Comparison of ENCODE assay signal across 20 cellular contexts in the genomic region with DNA sequence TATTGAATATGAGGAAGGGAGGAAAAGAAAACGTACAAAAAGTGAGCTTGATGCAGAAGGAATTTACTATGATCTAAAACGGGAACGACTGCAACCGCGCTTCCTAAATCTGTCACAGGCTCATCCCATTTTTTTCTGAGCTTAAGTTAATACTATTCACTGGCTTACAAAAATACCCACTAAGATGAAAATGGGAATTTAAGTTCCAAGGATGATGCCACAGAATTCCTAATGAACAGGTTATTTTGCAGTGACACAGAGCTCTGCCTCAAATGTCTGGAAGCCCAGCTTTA.
DNase-seq lines count a peak whose midpoint lies in the region; ATAC-seq and TF ChIP-seq lines count a peak whose summit lies in the region.
"Had no signal": no experiment of that assay in that cellular context is flagged by ENCODE, and none has a peak within 500 bp of the region (broad histone marks: within the 10 kb centered on the region; RNA-seq: fewer than 3 reads in every experiment).

No MANE protein-coding gene starts in this region.

- intact Hi-C loops in activated CD4-positive, alpha-beta memory T cell treated with anti-CD3 and anti-CD28 coated beads for 36 hours (cut with micrococcal nuclease), result loop anchor here (10.0 kb wide), 1 partner anchor 316 kb away; a partner anchor contains a TSS
- intact Hi-C loops in activated T-helper 2 cell treated with anti-CD3 and anti-CD28 coated beads, Interferon-gamma antibody, Interleukin-2, Interleukin-4, amounts not matched to agents 10 μg/mL and 5 μg/mL and 100 μg/mL, durations not matched to agents 14 hours and 24 hours and 36 hours (cut with micrococcal nuclease), result loop anchor here (5.0 kb wide), 2 partner anchors 172 to 193 kb away; a partner anchor contains a TSS

- H3K36me3 Mint-ChIP-seq in activated CD4-positive, alpha-beta memory T cell treated with anti-CD3 and anti-CD28 coated beads for 36 hours, result peaks cover 32% of the 10 kb centered on the region
- H3K36me3 Mint-ChIP-seq in activated CD4-positive, alpha-beta memory T cell treated with anti-CD3 and anti-CD28 coated beads, Interleukin-2, amount 10 ng/mL, durations not matched to agents 7 days and 5 days (ENCODE audit: low read depth), result peaks cover 19% of the 10 kb centered on the region
- H3K36me3 Mint-ChIP-seq in activated T-helper 2 cell treated with anti-CD3 and anti-CD28 coated beads, Interferon-gamma antibody, Interleukin-2, Interleukin-4, amounts not matched to agents 10 μg/mL and 5 μg/mL and 100 μg/mL, durations not matched to agents 14 hours and 24 hours and 36 hours (ENCODE audit: low read depth), result peaks cover 65% of the 10 kb centered on the region
- H3K36me3 Mint-ChIP-seq in immature natural killer cell, result peaks cover 0 to 16% (median 12%) of the 10 kb centered on the region in 3 donors

- peaks cover 10% of the 10 kb centered on the region for H3F3A ChIP-seq in smooth muscle cell (ENCODE audit: low read depth)

- H3K4me3 ChIP-seq in smooth muscle cell, result no peak overlapping the region
- H3K4me3 ChIP-seq: transverse colon had no signal

- H3K4me1 ChIP-seq in smooth muscle cell (ENCODE audit: low read depth), result peaks cover 17% of the 10 kb centered on the region

- H4K20me1 ChIP-seq in smooth muscle cell (ENCODE audit: low read depth), result peaks cover 8% of the 10 kb centered on the region

- POLR2A ChIA-PET in activated CD4-positive, alpha-beta memory T cell treated with anti-CD3 and anti-CD28 coated beads for 36 hours (lab: Charles Lee), result no interaction called here
- POLR2A ChIA-PET in activated CD4-positive, alpha-beta memory T cell treated with anti-CD3 and anti-CD28 coated beads, Interleukin-2, amount 10 ng/mL, durations not matched to agents 7 days and 5 days (lab: Charles Lee), result interaction anchor here (0.8 to 1.6 kb wide), 6 partner anchors 18 to 71 kb away, joined by 3 to 4 read pairs (median 3); no protein-coding TSS in a partner anchor

- no peaks in the 10 kb centered on the region for H3K9me3 Mint-ChIP-seq in activated CD4-positive, alpha-beta memory T cell treated with anti-CD3 and anti-CD28 coated beads for 36 hours
- no peaks in the 10 kb centered on the region for H3K9me3 Mint-ChIP-seq in activated CD4-positive, alpha-beta memory T cell treated with anti-CD3 and anti-CD28 coated beads, Interleukin-2, amount 10 ng/mL, durations not matched to agents 7 days and 5 days
- H3K9me3 Mint-ChIP-seq in activated T-helper 2 cell treated with anti-CD3 and anti-CD28 coated beads, Interferon-gamma antibody, Interleukin-2, Interleukin-4, amounts not matched to agents 10 μg/mL and 5 μg/mL and 100 μg/mL, durations not matched to agents 14 hours and 24 hours and 36 hours, result no peaks in the 10 kb centered on the region
- no peaks in the 10 kb centered on the region for H3K9me3 Mint-ChIP-seq in immature natural killer cell
- H3K9me3 Mint-ChIP-seq: neural crest cell; stimulated activated memory B cell treated with anti-CD40 and anti-IgM and Interleukin-4, amounts not matched to agents 10 μg/mL and 1 μg/mL and 100 μg/mL, for 72 hours had no signal

- WGBS in smooth muscle cell (ENCODE audit: low lambda C conversion rate), result 24% methylated on average over 5 of the region's 5 CpGs

- peak overlapping the region; percentile 46 for H3K27ac Mint-ChIP-seq in activated CD4-positive, alpha-beta memory T cell treated with anti-CD3 and anti-CD28 coated beads for 36 hours
- no peak overlapping the region for H3K27ac Mint-ChIP-seq in activated CD4-positive, alpha-beta memory T cell treated with anti-CD3 and anti-CD28 coated beads, Interleukin-2, amount 10 ng/mL, durations not matched to agents 7 days and 5 days
- peak overlapping the region; percentile 56 for H3K27ac Mint-ChIP-seq in activated T-helper 2 cell treated with anti-CD3 and anti-CD28 coated beads, Interferon-gamma antibody, Interleukin-2, Interleukin-4, amounts not matched to agents 10 μg/mL and 5 μg/mL and 100 μg/mL, durations not matched to agents 14 hours and 24 hours and 36 hours
- peak overlapping the region; percentile 70 to 97 (median 88) for H3K27ac Mint-ChIP-seq in immature natural killer cell
- H3K27ac Mint-ChIP-seq: stimulated activated memory B cell treated with anti-CD40 and anti-IgM and Interleukin-4, amounts not matched to agents 10 μg/mL and 1 μg/mL and 100 μg/mL, for 72 hours had no signal

- no peaks in the 10 kb centered on the region for H3K9me3 ChIP-seq in smooth muscle cell (replicated peaks; ENCODE audit: low read depth)
- H3K9me3 ChIP-seq: transverse colon had no signal

- H3K9ac ChIP-seq in smooth muscle cell (ENCODE audit: low read depth), result peak overlapping the region; percentile 37

- peak overlapping the region; percentile 58 for H3K27ac ChIP-seq in smooth muscle cell (ENCODE audit: low read depth)
- H3K27ac ChIP-seq: RWPE1, transverse colon had no signal

- H3K79me2 ChIP-seq in smooth muscle cell (ENCODE audit: low read depth), result peaks cover 37% of the 10 kb centered on the region

- CTCF ChIA-PET in activated CD4-positive, alpha-beta memory T cell treated with anti-CD3 and anti-CD28 coated beads for 36 hours (lab: Charles Lee), result interaction anchor here (0.8 to 1.0 kb wide), 3 partner anchors 9 to 69 kb away, joined by 3 read pairs; no protein-coding TSS in a partner anchor
- CTCF ChIA-PET in activated CD4-positive, alpha-beta memory T cell treated with anti-CD3 and anti-CD28 coated beads, Interleukin-2, amount 10 ng/mL, durations not matched to agents 7 days and 5 days (lab: Charles Lee), result interaction anchor here (1.5 to 1.6 kb wide), 3 partner anchors 11 to 242 kb away, joined by 3 to 4 read pairs (median 4); no protein-coding TSS in a partner anchor

- H3K27me3 ChIP-seq in smooth muscle cell (ENCODE audit: low read depth), result no peaks in the 10 kb centered on the region
- H3K27me3 ChIP-seq: transverse colon had no signal

- ATAC-seq in HG02642 (IDR thresholded peaks at IDR 0.05; ENCODE audit: poor library complexity, unreplicated experiment), result no peak
- ATAC-seq: HepG2; stimulated activated memory B cell treated with anti-CD40 and anti-IgM and Interleukin-4, amounts not matched to agents 10 μg/mL and 1 μg/mL and 100 μg/mL, for 72 hours had no signal

- no peak overlapping the region for H3K4me3 Mint-ChIP-seq in activated CD4-positive, alpha-beta memory T cell treated with anti-CD3 and anti-CD28 coated beads for 36 hours
- H3K4me3 Mint-ChIP-seq in activated CD4-positive, alpha-beta memory T cell treated with anti-CD3 and anti-CD28 coated beads, Interleukin-2, amount 10 ng/mL, durations not matched to agents 7 days and 5 days, result no peak overlapping the region
- H3K4me3 Mint-ChIP-seq in activated T-helper 2 cell treated with anti-CD3 and anti-CD28 coated beads, Interferon-gamma antibody, Interleukin-2, Interleukin-4, amounts not matched to agents 10 μg/mL and 5 μg/mL and 100 μg/mL, durations not matched to agents 14 hours and 24 hours and 36 hours (ENCODE audit: low read depth), result no peak overlapping the region
- H3K4me3 Mint-ChIP-seq in immature natural killer cell, result no peak overlapping the region
- H3K4me3 Mint-ChIP-seq: neural crest cell; stimulated activated memory B cell treated with anti-CD40 and anti-IgM and Interleukin-4, amounts not matched to agents 10 μg/mL and 1 μg/mL and 100 μg/mL, for 72 hours had no signal

- H2AFZ ChIP-seq in smooth muscle cell (ENCODE audit: low read depth), result no peak overlapping the region

- DNase-seq in activated CD4-positive, alpha-beta memory T cell treated with anti-CD3 and anti-CD28 coated beads for 36 hours, result no peak
- DNase-seq in activated CD4-positive, alpha-beta memory T cell treated with anti-CD3 and anti-CD28 coated beads, Interleukin-2, amount 10 ng/mL, durations not matched to agents 7 days and 5 days, result no peak
- no peak for DNase-seq in activated T-helper 2 cell treated with anti-CD3 and anti-CD28 coated beads, Interferon-gamma antibody, Interleukin-2, Interleukin-4, amounts not matched to agents 10 μg/mL and 5 μg/mL and 100 μg/mL, durations not matched to agents 14 hours and 24 hours and 36 hours (ENCODE audit: low spot score)
- DNase-seq in immature natural killer cell (no peak), smooth muscle cell (lab: John Stamatoyannopoulos, UW; ENCODE audit: unreplicated experiment) (no peak), NAMALWA (ENCODE audit: low spot score) (no peak), GM19240 (ENCODE audit: insufficient read length, low spot score) (no peak)
- DNase-seq: ACHN; cerebellar nuclear complex; DMS79 treated with DMSO at 0.1 percent for 48 hours; hippocampal formation; NCI-H1694; NCI-H2227 treated with DMSO at 0.1 percent for 48 hours; stimulated activated CD4-positive, alpha-beta T cell treated with anti-CD3 and anti-CD28 coated beads, Interleukin-15, amount 100 ng/mL, for 24 hours; transverse colon had no signal

- peaks cover 90% of the 10 kb centered on the region for H3K4me1 Mint-ChIP-seq in activated CD4-positive, alpha-beta memory T cell treated with anti-CD3 and anti-CD28 coated beads for 36 hours (ENCODE audit: low read depth)
- peaks cover 71% of the 10 kb centered on the region for H3K4me1 Mint-ChIP-seq in activated CD4-positive, alpha-beta memory T cell treated with anti-CD3 and anti-CD28 coated beads, Interleukin-2, amount 10 ng/mL, durations not matched to agents 7 days and 5 days
- H3K4me1 Mint-ChIP-seq in activated T-helper 2 cell treated with anti-CD3 and anti-CD28 coated beads, Interferon-gamma antibody, Interleukin-2, Interleukin-4, amounts not matched to agents 10 μg/mL and 5 μg/mL and 100 μg/mL, durations not matched to agents 14 hours and 24 hours and 36 hours (ENCODE audit: low read depth), result peaks cover 73% of the 10 kb centered on the region
- peaks cover 74 to 89% of the 10 kb centered on the region in 2 donors for H3K4me1 Mint-ChIP-seq in immature natural killer cell

- no peak for TF ChIP-seq CTCF in smooth muscle cell (IDR thresholded peaks at IDR 0.05; ENCODE audit: borderline replicate concordance, insufficient read depth, poor library complexity, severe bottlenecking)

- H3K4me2 ChIP-seq in smooth muscle cell, result peak overlapping the region; percentile 68

- no peaks in the 10 kb centered on the region for H3K36me3 ChIP-seq in smooth muscle cell (ENCODE audit: low read depth)
- H3K36me3 ChIP-seq: transverse colon had no signal

- H3K27me3 Mint-ChIP-seq in activated CD4-positive, alpha-beta memory T cell treated with anti-CD3 and anti-CD28 coated beads for 36 hours, result no peaks in the 10 kb centered on the region
- H3K27me3 Mint-ChIP-seq in activated CD4-positive, alpha-beta memory T cell treated with anti-CD3 and anti-CD28 coated beads, Interleukin-2, amount 10 ng/mL, durations not matched to agents 7 days and 5 days, result no peaks in the 10 kb centered on the region
- H3K27me3 Mint-ChIP-seq in activated T-helper 2 cell treated with anti-CD3 and anti-CD28 coated beads, Interferon-gamma antibody, Interleukin-2, Interleukin-4, amounts not matched to agents 10 μg/mL and 5 μg/mL and 100 μg/mL, durations not matched to agents 14 hours and 24 hours and 36 hours (ENCODE audit: low read depth), result no peaks in the 10 kb centered on the region
- peaks cover 0 to 12% (median 6%) of the 10 kb centered on the region in 3 donors for H3K27me3 Mint-ChIP-seq in immature natural killer cell (ENCODE audit: low read depth in 3 of 3)
- H3K27me3 Mint-ChIP-seq: stimulated activated memory B cell treated with anti-CD40 and anti-IgM and Interleukin-4, amounts not matched to agents 10 μg/mL and 1 μg/mL and 100 μg/mL, for 72 hours had no signal
